ENCODE assay signal across 1 cellular context in genomic region chr17:3723556-3724372, GRCh38.
TF ChIP-seq lines count a peak whose summit lies in the region.

TSS of gene HASPIN (plus strand) at chr17:3723903. CDS start at chr17:3723936, 33 bp downstream.

TF ChIP-seq in SK-N-SH, 30 proteins besides CTCF, POLR2A, EP300 and RAD21 (continued from another document):
- TF ChIP-seq ZBTB33 (IDR thresholded peaks at IDR 0.05; ENCODE audit: borderline replicate concordance, low read depth) (peak; percentile 100), GABPA (IDR thresholded peaks at IDR 0.05; ENCODE audit: low read depth) (no peak), SIN3A (IDR thresholded peaks at IDR 0.05; ENCODE audit: borderline replicate concordance, low read depth, low read length) (peak; percentile 100), RXRA (IDR thresholded peaks at IDR 0.05; ENCODE audit: borderline replicate concordance, low read depth) (no peak), RFX5 (IDR thresholded peaks at IDR 0.05; ENCODE audit: low read length) (no peak), PBX3 (IDR thresholded peaks at IDR 0.05) (peak; percentile 38; the same call in 1 of the 2 replicates), JUND (IDR thresholded peaks at IDR 0.05) (no peak), USF1 (IDR thresholded peaks at IDR 0.05; ENCODE audit: borderline replicate concordance, low read depth) (peak; percentile 17; the same call in 1 of the 2 replicates), RCOR1 (IDR thresholded peaks at IDR 0.05; ENCODE audit: low read length) (no peak), GATA2 (CRISPR knock-in tag; IDR thresholded peaks at IDR 0.05) (no peak), CHD2 (IDR thresholded peaks at IDR 0.05; ENCODE audit: low read length, partially characterized antibody) (peak; percentile 99), NRF1 (IDR thresholded peaks at IDR 0.05; ENCODE audit: low read depth, low read length) (peak; percentile 95), FOXM1 (IDR thresholded peaks at IDR 0.05; ENCODE audit: low read depth) (peak; percentile 72), YY1 (IDR thresholded peaks at IDR 0.05; ENCODE audit: low read depth) (peak; percentile 89), USF2 (IDR thresholded peaks at IDR 0.05; ENCODE audit: borderline replicate concordance, low read depth, low read length) (no peak), FOXJ3 (CRISPR knock-in tag; IDR thresholded peaks at IDR 0.05) (no peak), FOSL2 (IDR thresholded peaks at IDR 0.05; ENCODE audit: borderline replicate concordance, low read depth) (peak; percentile 31; the same call in 1 of the 2 replicates), NFIC (IDR thresholded peaks at IDR 0.05; ENCODE audit: borderline replicate concordance) (no peak), ELF1 (IDR thresholded peaks at IDR 0.05) (peak; percentile 55; the same call in 1 of the 2 replicates)
